18 cellular contexts compared by ENCODE assay signal in the genomic region with DNA sequence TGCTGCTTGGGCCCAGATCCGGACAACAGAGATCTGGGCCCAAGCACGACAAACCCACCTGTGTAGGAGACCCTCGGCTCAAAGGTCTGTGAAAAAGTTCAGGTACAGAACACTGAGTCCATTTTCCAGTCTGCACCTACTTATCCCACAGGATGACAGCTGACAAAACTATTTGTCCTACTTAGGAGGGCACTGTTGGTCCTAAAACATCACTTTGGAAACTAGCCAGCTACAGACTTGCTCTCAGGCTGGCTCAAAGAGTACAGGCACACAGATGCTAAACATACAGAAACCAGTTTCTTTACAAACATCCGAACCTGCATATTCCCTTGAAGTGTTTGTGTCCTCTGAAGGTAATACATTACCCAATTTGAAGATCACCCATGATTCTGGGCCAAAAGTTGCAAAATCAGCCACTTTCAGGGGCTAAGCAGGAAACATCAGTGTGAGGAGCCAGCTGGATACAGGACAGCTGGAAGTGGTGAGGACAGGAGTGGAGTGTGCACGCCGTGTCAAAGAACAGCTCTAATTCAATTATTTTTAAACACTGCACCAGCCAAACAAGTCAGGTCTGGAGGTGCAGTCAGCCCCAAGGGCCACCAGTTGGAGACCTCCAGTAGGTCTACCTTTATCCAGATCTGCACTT.
A peak's percentile ranks its signal among the peaks of the same experiment; 100 is the strongest.
DNase-seq lines count a peak whose midpoint lies in the region; ATAC-seq and TF ChIP-seq lines count a peak whose summit lies in the region.
"Had no signal": no experiment of that assay in that cellular context is flagged by ENCODE, and none has a peak within 500 bp of the region (broad histone marks: within the 10 kb centered on the region; RNA-seq: fewer than 3 reads in every experiment).

No MANE protein-coding gene starts in this region.

- H3K4me3 Mint-ChIP-seq in endothelial cell (ENCODE audit: unreplicated experiment), result no peak overlapping the region
- H3K4me3 Mint-ChIP-seq: activated naive CD4-positive, alpha-beta T cell treated with anti-CD3 and anti-CD28 coated beads for 36 hours; naive thymus-derived CD8-positive, alpha-beta T cell had no signal

- H3K36me3 ChIP-seq in colonic mucosa, result no peaks in the 10 kb centered on the region

- H3K4me1 Mint-ChIP-seq in endothelial cell (ENCODE audit: unreplicated experiment), result peaks cover 4% of the 10 kb centered on the region
- H3K4me1 Mint-ChIP-seq: naive thymus-derived CD8-positive, alpha-beta T cell had no signal

- H3K9me3 ChIP-seq in colonic mucosa (no peaks in the 10 kb centered on the region), right cardiac atrium (ENCODE audit: control insufficient read depth, low read length) (no peaks in the 10 kb centered on the region)

- H3K9me3 Mint-ChIP-seq in endothelial cell (ENCODE audit: unreplicated experiment), result no peaks in the 10 kb centered on the region

- H3K27me3 ChIP-seq in colonic mucosa (no peaks in the 10 kb centered on the region), right cardiac atrium (ENCODE audit: control insufficient read depth, insufficient read depth) (no peaks in the 10 kb centered on the region)

- H3K27ac ChIP-seq in colonic mucosa (no peak overlapping the region), right cardiac atrium (ENCODE audit: low read length) (peak overlapping the region; percentile 96)
- H3K27ac ChIP-seq: KMS-11 had no signal

- H3K36me3 Mint-ChIP-seq in endothelial cell (ENCODE audit: low read depth, unreplicated experiment), result peaks cover 11% of the 10 kb centered on the region

- 46% methylated on average over 6 of the region's 6 CpGs for WGBS in right cardiac atrium

- DNase-seq in GM03348 (ENCODE audit: low spot score) (peak; percentile 26), colonic mucosa (peak; percentile 43), right cardiac atrium (peak; percentile 55 to 86 (median 78)), skeletal muscle cell (ENCODE audit: low read depth) (peak; percentile 14), DMS 273 (lab: John Stamatoyannopoulos, UW; ENCODE audit: unreplicated experiment) (no peak), endothelial cell (ENCODE audit: low spot score) (no peak)
- DNase-seq: activated naive CD4-positive, alpha-beta T cell treated with anti-CD3 and anti-CD28 coated beads for 36 hours; Caco-2; foreskin fibroblast; GF-D8; GOT3; naive thymus-derived CD8-positive, alpha-beta T cell; NCI-H1417 treated with DMSO at 0.1 percent for 48 hours; NCI-H345; stimulated activated naive CD8-positive, alpha-beta T cell treated with anti-CD3 and anti-CD28 coated beads, Interleukin-15, Interleukin-2, amounts not matched to agents 100 U/mL and 50 U/mL, for 24 hours had no signal

- H3K4me1 ChIP-seq in colonic mucosa (no peaks in the 10 kb centered on the region), right cardiac atrium (ENCODE audit: control insufficient read depth, insufficient read depth, low read length) (peaks cover 4% of the 10 kb centered on the region)
- H3K4me1 ChIP-seq: Caco-2 had no signal

- H3K9ac ChIP-seq in colonic mucosa (ENCODE audit: low read depth in 2 of 2, low read length in 2 of 2), result no peak overlapping the region
- H3K9ac ChIP-seq: KMS-11 had no signal

- intact Hi-C loops in colonic mucosa (cut with DNase I) (no loop called here), right cardiac atrium (cut with DNase I) (no loop called here)

- ATAC-seq in right cardiac atrium (peak; percentile 90 to 97), HG02759 (IDR thresholded peaks at IDR 0.05; ENCODE audit: unreplicated experiment) (no peak), GM21619 (IDR thresholded peaks at IDR 0.05; ENCODE audit: unreplicated experiment) (no peak)
- ATAC-seq: naive thymus-derived CD8-positive, alpha-beta T cell; stimulated activated naive CD8-positive, alpha-beta T cell treated with anti-CD3 and anti-CD28 coated beads, Interleukin-15, Interleukin-2, amounts not matched to agents 100 U/mL and 50 U/mL, for 24 hours had no signal

- H3K27me3 Mint-ChIP-seq in endothelial cell (ENCODE audit: unreplicated experiment), result no peaks in the 10 kb centered on the region

- no peak for TF ChIP-seq CTCF in colonic mucosa (IDR thresholded peaks at IDR 0.05)
- no peak for TF ChIP-seq CTCF in endothelial cell (IDR thresholded peaks at IDR 0.05; ENCODE audit: unreplicated experiment)

- H3K4me3 ChIP-seq in colonic mucosa (no peak overlapping the region), right cardiac atrium (ENCODE audit: low read length) (no peak overlapping the region), skeletal muscle cell (ENCODE audit: low read depth, low read length) (no peak overlapping the region)

- H3K27ac Mint-ChIP-seq in endothelial cell (ENCODE audit: unreplicated experiment), result no peak overlapping the region
- H3K27ac Mint-ChIP-seq: activated naive CD4-positive, alpha-beta T cell treated with anti-CD3 and anti-CD28 coated beads for 36 hours had no signal

Comparison
In these comparisons a context has a peak if more than half of its experiments do, and no peak if none do; other contexts are left out.
1. DNase-seq: peak in GM03348 (single experiment), colonic mucosa (single experiment), right cardiac atrium (3 of 3) and skeletal muscle cell (single experiment); none in DMS 273 (single experiment) and endothelial cell (single experiment).
2. ATAC-seq: peak in right cardiac atrium (2 of 2); none in HG02759 (single experiment) and GM21619 (single experiment).